11 cellular contexts compared by ENCODE assay signal in the genomic region with DNA sequence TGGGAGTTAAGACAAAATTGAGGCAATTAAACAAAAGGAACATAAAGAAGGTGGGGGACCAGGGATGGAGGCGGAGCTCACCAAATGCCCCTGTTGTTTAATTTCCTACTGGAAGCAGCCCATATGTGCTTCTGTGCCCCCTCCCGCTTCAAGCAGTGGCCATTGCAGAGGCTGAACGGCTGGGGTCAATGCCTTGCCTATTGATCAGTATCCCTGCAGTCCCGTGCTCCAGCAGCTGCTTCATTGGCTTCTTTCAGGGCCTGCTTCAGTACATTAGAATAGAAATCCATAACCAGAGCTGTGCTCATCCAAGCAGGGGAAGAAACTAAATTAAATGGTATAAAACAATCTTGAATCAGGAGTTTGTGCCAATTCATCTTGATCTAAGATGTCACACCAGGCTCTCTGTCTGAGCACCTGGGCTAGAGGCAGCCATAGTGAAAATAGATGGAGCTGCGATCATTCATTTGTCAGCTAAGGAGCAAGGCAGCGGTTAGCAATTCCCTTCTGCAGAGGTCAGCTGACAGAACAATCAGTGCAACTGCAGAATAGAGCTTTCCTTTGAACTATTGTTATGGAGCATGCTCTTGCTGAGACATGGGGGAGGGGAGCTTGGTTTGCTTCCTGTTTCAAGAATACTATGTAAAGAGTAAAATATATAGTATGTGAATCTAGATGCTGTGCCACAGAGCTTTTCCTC.
A peak's percentile ranks its signal among the peaks of the same experiment; 100 is the strongest.
DNase-seq lines count a peak whose midpoint lies in the region; ATAC-seq and TF ChIP-seq lines count a peak whose summit lies in the region.
"Had no signal": no experiment of that assay in that cellular context is flagged by ENCODE, and none has a peak within 500 bp of the region (broad histone marks: within the 10 kb centered on the region; RNA-seq: fewer than 3 reads in every experiment).

No MANE protein-coding gene starts in this region.

- CTCF ChIA-PET in OCI-LY7 (lab: Charles Lee; ENCODE audit: unreplicated experiment): no interaction called here

- BruUV-seq in OCI-LY7 (replicated peaks; lab: Mats Ljungman, UMichigan): no TSS peak

- DNase-seq in Kasumi-1 (lab: John Stamatoyannopoulos, UW): peak; percentile 1 to 5
- peak; percentile 17 for DNase-seq in OCI-LY7 (ENCODE audit: low spot score)
- DNase-seq in hypothalamus (lab: John Stamatoyannopoulos, UW): peak in 33 of 51 donors; percentile 3 to 81 (median 30)
- DNase-seq in putamen (ENCODE audit: low spot score): peak; percentile 79
- no peak for DNase-seq in suprapubic skin (ENCODE audit: low spot score in 2 of 2)
- DNase-seq: GDM1; NCI-H1105 treated with DMSO at 0.1 percent for 48 hours; stimulated activated CD4-positive, alpha-beta T cell treated with anti-CD3 and anti-CD28 coated beads, Interleukin-4, amount 100 ng/mL, for 1 hour had no signal

- no peaks in the 10 kb centered on the region for H3K27me3 ChIP-seq in suprapubic skin

- H2AFZ ChIP-seq in OCI-LY7 (ENCODE audit: low read length): no peak overlapping the region

- H3K4me1 ChIP-seq in OCI-LY7 (ENCODE audit: insufficient read depth, low read length, poor library complexity, severe bottlenecking) (peaks cover 3% of the 10 kb centered on the region), suprapubic skin (no peaks in the 10 kb centered on the region)

- H3K27ac ChIP-seq in OCI-LY7 (ENCODE audit: low read depth, low read length, poor library complexity, severe bottlenecking): no peak overlapping the region
- H3K27ac ChIP-seq in suprapubic skin: no peak overlapping the region
- H3K27ac ChIP-seq: SK-N-MC had no signal

- H3K4me3 ChIP-seq in OCI-LY7 (ENCODE audit: low read depth, low read length, poor library complexity, severe bottlenecking): no peak overlapping the region
- no peak overlapping the region for H3K4me3 ChIP-seq in suprapubic skin
- H3K4me3 ChIP-seq: SK-N-MC had no signal

- no peak for TF ChIP-seq CTCF in OCI-LY7 (conservative IDR thresholded peaks at IDR 0.05; ENCODE audit: low read length)
- TF ChIP-seq CTCF in suprapubic skin (IDR thresholded peaks at IDR 0.05): no peak

- H3K9me3 ChIP-seq in OCI-LY7 (ENCODE audit: low read length): no peaks in the 10 kb centered on the region
- H3K9me3 ChIP-seq in suprapubic skin: no peaks in the 10 kb centered on the region

- ATAC-seq in GM19397 (IDR thresholded peaks at IDR 0.05; ENCODE audit: unreplicated experiment): no peak
- ATAC-seq in HG02852 (IDR thresholded peaks at IDR 0.05; ENCODE audit: unreplicated experiment): no peak

- no peak for TF ChIP-seq POLR2A in suprapubic skin (IDR thresholded peaks at IDR 0.05)

- H3K79me2 ChIP-seq in OCI-LY7 (ENCODE audit: insufficient read depth, low read depth, low read length): no peaks in the 10 kb centered on the region

- no peaks in the 10 kb centered on the region for H3K36me3 ChIP-seq in OCI-LY7 (ENCODE audit: insufficient read depth, low read length)
- H3K36me3 ChIP-seq in suprapubic skin: no peaks in the 10 kb centered on the region

- 75% methylated on average over 6 of the region's 6 CpGs for WGBS in suprapubic skin

- H3K9me2 ChIP-seq in OCI-LY7 (ENCODE audit: insufficient read depth, low read length): no peaks in the 10 kb centered on the region

- no peaks in the 10 kb centered on the region for H4K20me1 ChIP-seq in OCI-LY7 (ENCODE audit: insufficient read depth, low read length)

- no peak for TF ChIP-seq EP300 in suprapubic skin (IDR thresholded peaks at IDR 0.05)

- H3K4me2 ChIP-seq in OCI-LY7 (ENCODE audit: low read length): no peak overlapping the region

- POLR2A ChIA-PET in OCI-LY7 (lab: Charles Lee): interaction anchor here (0.7 kb wide), 2 partner anchors 291 to 467 kb away, joined by 3 read pairs; no protein-coding TSS in a partner anchor

- intact Hi-C loops in OCI-LY7 (cut with micrococcal nuclease; ENCODE audit: unreplicated experiment): no loop called here

Comparison
In these comparisons a context has a peak if more than half of its experiments do, and no peak if none do; other contexts are left out.
1. DNase-seq: peak in Kasumi-1 (2 of 2), OCI-LY7 (single experiment), hypothalamus (33 of 51) and putamen (single experiment); none in suprapubic skin (0 of 2).